In the genomic region with DNA sequence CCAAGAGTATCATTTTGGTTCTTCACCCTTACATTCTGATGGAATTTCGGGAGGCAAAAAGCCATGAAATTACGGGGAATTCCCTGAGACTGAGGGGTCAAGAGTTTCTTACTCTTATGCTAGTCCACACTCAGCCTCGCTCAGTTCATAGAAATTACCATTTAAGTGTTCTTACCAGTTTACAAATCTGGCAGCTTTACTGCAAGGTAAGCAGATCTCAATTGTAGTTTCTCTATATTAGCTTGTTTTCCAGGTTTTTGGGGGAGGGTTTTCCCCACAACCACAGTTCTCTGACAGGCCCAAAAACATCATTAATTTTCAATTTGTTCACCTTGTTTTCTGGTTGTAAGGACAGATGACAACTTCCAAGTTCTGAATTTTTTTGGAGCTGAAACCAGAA, we compare ENCODE assay signal across 8 cellular contexts.
"Had no signal": no experiment of that assay in that cellular context is flagged by ENCODE, and none has a peak within 500 bp of the region (broad histone marks: within the 10 kb centered on the region; RNA-seq: fewer than 3 reads in every experiment).

No MANE protein-coding gene starts in this region.

- DNase-seq: GDM1, GF-D8 had no signal

- ATAC-seq: GM12878 had no signal

- FAIRE-seq: G401.6, GM12878, GM12891, GM12892, GM18507, GM19239 had no signal

- H3K4me3 ChIP-seq: GM12878 had no signal
